Comparison of ENCODE assay signal across 8 cellular contexts in the genomic region with DNA sequence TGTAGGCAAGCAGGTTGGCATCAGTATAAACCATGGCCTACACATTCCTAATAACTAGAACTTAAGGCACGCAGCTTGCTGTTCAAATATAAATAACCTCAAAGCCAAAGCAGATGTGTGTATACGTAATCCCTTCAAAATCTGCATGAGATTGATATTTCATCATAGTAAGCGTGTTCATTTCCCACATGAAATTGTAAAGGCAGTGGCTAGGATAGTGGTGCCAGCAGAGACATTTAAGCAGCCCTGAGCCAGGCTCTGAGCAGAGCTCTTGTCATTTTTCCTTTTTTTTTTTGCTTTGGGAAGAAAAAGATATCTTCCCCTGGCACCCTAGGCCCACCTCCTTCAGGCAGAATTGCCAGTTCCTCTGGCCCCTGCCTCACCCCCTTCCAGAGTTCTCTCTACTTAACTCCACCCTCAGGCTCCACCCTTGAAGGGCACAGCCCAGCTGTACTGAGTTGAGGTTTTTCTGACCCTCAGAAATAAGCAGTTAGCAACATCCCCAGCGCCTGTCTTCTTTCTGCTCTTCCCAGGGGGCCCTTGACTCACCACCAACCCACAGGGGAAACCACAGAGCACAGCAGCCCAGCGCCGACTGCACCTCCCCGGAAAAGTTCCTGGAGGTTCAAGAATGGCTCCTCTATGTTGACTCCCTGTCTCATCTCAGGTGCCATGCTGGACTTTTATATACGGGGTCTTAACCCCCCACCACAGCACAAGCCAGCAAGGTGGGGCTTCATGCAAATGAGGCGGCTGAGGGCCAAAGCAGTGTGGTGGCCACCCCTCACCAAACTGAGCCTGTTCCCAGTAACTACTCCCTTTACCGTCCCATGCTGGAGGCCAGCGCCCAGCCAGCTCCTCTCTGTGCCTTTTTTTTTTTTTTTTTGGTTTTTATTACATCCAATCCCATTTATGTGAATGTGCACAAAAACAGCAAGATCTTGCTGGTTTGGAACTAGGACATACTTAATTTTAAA.
A peak's percentile ranks its signal among the peaks of the same experiment; 100 is the strongest.
DNase-seq lines count a peak whose midpoint lies in the region; ATAC-seq and TF ChIP-seq lines count a peak whose summit lies in the region.

No MANE protein-coding gene starts in this region.

- DNase-seq in SK-N-SH (no peak), foreskin keratinocyte (no peak), progenitor cell of endocrine pancreas (ENCODE audit: low spot score, unreplicated experiment) (no peak), NCI-H1092 (lab: John Stamatoyannopoulos, UW) (no peak)
- DNase-seq in activated CD4-positive, alpha-beta T cell treated with anti-CD3 and anti-CD28 coated beads, Interleukin-2, amount 50 U/mL, for 48 hours, result peak; percentile 30 to 57
- DNase-seq in stimulated activated CD8-positive, alpha-beta memory T cell treated with anti-CD3 and anti-CD28 coated beads, Interleukin-4, amount 100 ng/mL, for 48 hours, result peak; percentile 60

- no peaks in the 10 kb centered on the region for H3K27me3 Mint-ChIP-seq in progenitor cell of endocrine pancreas

- no peak overlapping the region for H3K9ac ChIP-seq in SK-N-SH

- H3K27me3 ChIP-seq in SK-N-SH (ENCODE audit: insufficient read depth), result no peaks in the 10 kb centered on the region
- no peaks in the 10 kb centered on the region for H3K27me3 ChIP-seq in foreskin keratinocyte

- H3K4me1 ChIP-seq in SK-N-SH (ENCODE audit: control insufficient read depth in 1 of 2, insufficient read depth in 2 of 2, low read depth in 1 of 2, low read length in 1 of 2), result peaks cover 18 to 25% of the 10 kb centered on the region in 2 experiments
- H3K4me1 ChIP-seq in foreskin keratinocyte, result no peaks in the 10 kb centered on the region

- H4K20me1 ChIP-seq in SK-N-SH (ENCODE audit: insufficient read depth), result no peaks in the 10 kb centered on the region

- H3K4me3 ChIP-seq in SK-N-SH (ENCODE audit: low read depth in 2 of 2, low read length in 1 of 2), result no peak overlapping the region

- no peak overlapping the region for H3K27ac Mint-ChIP-seq in progenitor cell of endocrine pancreas

- no peak for ATAC-seq in SK-N-SH treated with all-trans-retinoic acid at 6 μM for 48 hours
- peak; percentile 48 for ATAC-seq in HG03520 (IDR thresholded peaks at IDR 0.05; ENCODE audit: unreplicated experiment)
- peak; percentile 29 for ATAC-seq in foreskin keratinocyte

- no peaks in the 10 kb centered on the region for H3K9me2 ChIP-seq in SK-N-SH

- no peaks in the 10 kb centered on the region for H3K9me3 ChIP-seq in SK-N-SH

- H3K9me3 Mint-ChIP-seq in progenitor cell of endocrine pancreas (ENCODE audit: low read depth), result no peaks in the 10 kb centered on the region

- 83% methylated on average over 10 of the region's 11 CpGs for WGBS in SK-N-SH (ENCODE audit: low lambda C conversion rate)

- no peak overlapping the region for H3K4me3 Mint-ChIP-seq in progenitor cell of endocrine pancreas (ENCODE audit: low read depth)

- CTCF ChIA-PET in SK-N-SH (lab: Yijun Ruan, JAX), result interaction anchor here (1.6 to 2.3 kb wide), 3 partner anchors 15 to 180 kb away, joined by 7 to 25 read pairs (median 10); partner anchors contain the start of gene GALNT14

- H3F3A ChIP-seq in SK-N-SH (replicated peaks; ENCODE audit: insufficient read depth), result no peaks in the 10 kb centered on the region

- no peak for TF ChIP-seq CTCF in SK-N-SH (IDR thresholded peaks at IDR 0.05)
- no peak for TF ChIP-seq CTCF in foreskin keratinocyte (conservative IDR thresholded peaks at IDR 0.05)
- TF ChIP-seq CTCF in progenitor cell of endocrine pancreas (IDR thresholded peaks at IDR 0.05; ENCODE audit: unreplicated experiment), result no peak

- peak in 1 of 2 experiments; percentile 32; a peak in 1 of 4 replicates for TF ChIP-seq EP300 in SK-N-SH (IDR thresholded peaks at IDR 0.05; ENCODE audit: borderline replicate concordance in 1 of 2, low read depth in 1 of 2, low read length in 1 of 2)

- H3K27ac ChIP-seq in SK-N-SH (ENCODE audit: low read depth in 2 of 2, low read length in 1 of 2) (peak overlapping the region; percentile 4 to 67; a peak in 1 of 4 replicates), foreskin keratinocyte (no peak overlapping the region)

- no peak for TF ChIP-seq RAD21 in SK-N-SH (IDR thresholded peaks at IDR 0.05; ENCODE audit: low read length)

- POLR2A ChIA-PET in SK-N-SH (lab: Yijun Ruan, JAX), result interaction anchor here (0.6 kb wide), 1 partner anchor 117 kb away, joined by 3 read pairs; no protein-coding TSS in a partner anchor

- H3K4me2 ChIP-seq in SK-N-SH, result peak overlapping the region; percentile 28; the same call in 1 of the 2 replicates

- H3K4me1 Mint-ChIP-seq in progenitor cell of endocrine pancreas (ENCODE audit: low read depth), result no peaks in the 10 kb centered on the region

- H3K36me3 ChIP-seq in SK-N-SH (replicated peaks in 1 of 2; ENCODE audit: control insufficient read depth in 1 of 2, insufficient read depth in 2 of 2, low read length in 1 of 2), result no peaks in the 10 kb centered on the region

- no peaks in the 10 kb centered on the region for H3K79me2 ChIP-seq in SK-N-SH (ENCODE audit: insufficient read depth)

- no peak overlapping the region; the same call in 1 of the 2 replicates for H2AFZ ChIP-seq in SK-N-SH (ENCODE audit: low read depth)

- no peaks in the 10 kb centered on the region for H3K36me3 Mint-ChIP-seq in progenitor cell of endocrine pancreas (ENCODE audit: insufficient read depth)

TF ChIP-seq in SK-N-SH, 30 proteins besides CTCF, POLR2A, EP300 and RAD21:
- TF ChIP-seq SMC3 (IDR thresholded peaks at IDR 0.05; ENCODE audit: low read depth, low read length) (no peak), YY1 (IDR thresholded peaks at IDR 0.05; ENCODE audit: low read depth) (no peak), FOSL2 (IDR thresholded peaks at IDR 0.05; ENCODE audit: borderline replicate concordance, low read depth) (peak; percentile 46; the same call in 1 of the 2 replicates), TCF12 (IDR thresholded peaks at IDR 0.05) (peak; percentile 81), JUND (IDR thresholded peaks at IDR 0.05) (peak; percentile 46)
- TF ChIP-seq, protein P1, sequence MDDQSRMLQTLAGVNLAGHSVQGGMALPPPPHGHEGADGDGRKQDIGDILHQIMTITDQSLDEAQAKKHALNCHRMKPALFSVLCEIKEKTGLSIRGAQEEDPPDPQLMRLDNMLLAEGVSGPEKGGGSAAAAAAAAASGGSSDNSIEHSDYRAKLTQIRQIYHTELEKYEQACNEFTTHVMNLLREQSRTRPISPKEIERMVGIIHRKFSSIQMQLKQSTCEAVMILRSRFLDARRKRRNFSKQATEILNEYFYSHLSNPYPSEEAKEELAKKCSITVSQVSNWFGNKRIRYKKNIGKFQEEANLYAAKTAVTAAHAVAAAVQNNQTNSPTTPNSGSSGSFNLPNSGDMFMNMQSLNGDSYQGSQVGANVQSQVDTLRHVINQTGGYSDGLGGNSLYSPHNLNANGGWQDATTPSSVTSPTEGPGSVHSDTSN (IDR thresholded peaks at IDR 0.05), result 0 out of 2 replicates have a peak, but pooled peaks have one; percentile 37

TF ChIP-seq in SK-N-SH treated with all-trans-retinoic acid at 6 μM for 48 hours, 23 proteins besides CTCF, POLR2A, EP300 and RAD21 (continues in another document):
- no peak for TF ChIP-seq CSDC2 (CRISPR knock-in tag; IDR thresholded peaks at IDR 0.05)
- no peak for TF ChIP-seq BACH2 (CRISPR knock-in tag; IDR thresholded peaks at IDR 0.05; ENCODE audit: borderline replicate concordance)
- no peak for TF ChIP-seq ISL1 (CRISPR knock-in tag; IDR thresholded peaks at IDR 0.05)
- no peak for TF ChIP-seq ZNF70 (CRISPR knock-in tag; IDR thresholded peaks at IDR 0.05)
- no peak for TF ChIP-seq CSRNP3 (CRISPR knock-in tag; IDR thresholded peaks at IDR 0.05)
- no peak for TF ChIP-seq OSR1 (CRISPR knock-in tag; IDR thresholded peaks at IDR 0.05)
- no peak for TF ChIP-seq TCF4 (CRISPR knock-in tag; IDR thresholded peaks at IDR 0.05; ENCODE audit: borderline replicate concordance)
- no peak for TF ChIP-seq SNAI2 (CRISPR knock-in tag; IDR thresholded peaks at IDR 0.05)
- TF ChIP-seq ZFP3 (CRISPR knock-in tag; IDR thresholded peaks at IDR 0.05), result no peak
- TF ChIP-seq TOX (CRISPR knock-in tag; IDR thresholded peaks at IDR 0.05; ENCODE audit: borderline replicate concordance), result no peak
- no peak for TF ChIP-seq TSHZ2 (CRISPR knock-in tag; IDR thresholded peaks at IDR 0.05)
- TF ChIP-seq RARB (CRISPR knock-in tag; IDR thresholded peaks at IDR 0.05), result no peak

Comparison
In these comparisons a context has a peak if more than half of its experiments do, and no peak if none do; other contexts are left out.
1. DNase-seq: peak in activated CD4-positive, alpha-beta T cell treated with anti-CD3 and anti-CD28 coated beads, Interleukin-2, amount 50 U/mL, for 48 hours (2 of 2) and stimulated activated CD8-positive, alpha-beta memory T cell treated with anti-CD3 and anti-CD28 coated beads, Interleukin-4, amount 100 ng/mL, for 48 hours (single experiment); none in SK-N-SH (single experiment), foreskin keratinocyte (0 of 2), progenitor cell of endocrine pancreas (single experiment) and NCI-H1092 (single experiment).